ENCODE assay signal across 12 cellular contexts in genomic region chr11:48094643-48095339, GRCh38.
DNase-seq lines count a peak whose midpoint lies in the region; ATAC-seq, FAIRE-seq and TF ChIP-seq lines count a peak whose summit lies in the region.
"Had no signal": no experiment of that assay in that cellular context is flagged by ENCODE, and none has a peak within 500 bp of the region (broad histone marks: within the 10 kb centered on the region; RNA-seq: fewer than 3 reads in every experiment).

No MANE protein-coding gene starts in this region.

- peak overlapping the region; percentile 46 for H3K9ac ChIP-seq in HepG2 (ENCODE audit: insufficient read depth, low read depth, low read length)

- ATAC-seq in HepG2, result peak; percentile 31
- no peak for ATAC-seq in stimulated activated memory B cell treated with anti-CD40 and anti-IgM and Interleukin-4, amounts not matched to agents 10 μg/mL and 1 μg/mL and 100 μg/mL, for 72 hours
- ATAC-seq in left ventricle myocardium superior, result no peak
- no peak for ATAC-seq in GM21360 (IDR thresholded peaks at IDR 0.05; ENCODE audit: unreplicated experiment)

- 7% methylated on average over 9 of the region's 9 CpGs for WGBS in HepG2 (ENCODE audit: low lambda C conversion rate)

- peaks cover 77% of the 10 kb centered on the region for H3K4me1 Mint-ChIP-seq in activated T-helper 1 cell treated with anti-CD3 and anti-CD28 coated beads, Interleukin-12 subunit alpha, Interleukin-12 subunit beta, Interleukin-2, Interleukin-4 antibody, amounts not matched to agents 30 ng/mL and 10 ng/mL and 1 ng/mL, durations not matched to agents 14 hours and 24 hours and 36 hours (ENCODE audit: low read depth)
- H3K4me1 Mint-ChIP-seq in stimulated activated memory B cell treated with anti-CD40 and anti-IgM and Interleukin-4, amounts not matched to agents 10 μg/mL and 1 μg/mL and 100 μg/mL, for 72 hours, result peaks cover 70% of the 10 kb centered on the region

- no peaks in the 10 kb centered on the region for H3K27me3 Mint-ChIP-seq in activated T-helper 1 cell treated with anti-CD3 and anti-CD28 coated beads, Interleukin-12 subunit alpha, Interleukin-12 subunit beta, Interleukin-2, Interleukin-4 antibody, amounts not matched to agents 30 ng/mL and 10 ng/mL and 1 ng/mL, durations not matched to agents 14 hours and 24 hours and 36 hours (ENCODE audit: insufficient read depth)
- H3K27me3 Mint-ChIP-seq in stimulated activated memory B cell treated with anti-CD40 and anti-IgM and Interleukin-4, amounts not matched to agents 10 μg/mL and 1 μg/mL and 100 μg/mL, for 72 hours, result no peaks in the 10 kb centered on the region
- H3K27me3 Mint-ChIP-seq: dendritic cell treated with granulocyte-macrophage colony-stimulating factor and Interleukin-4, amounts not matched to agents 40 ng/mL and 50 ng/mL, for 4 days had no signal

- DNase-seq in G401 (ENCODE audit: low spot score) (peak; percentile 20), HepG2 (ENCODE audit: low spot score) (no peak), left ventricle myocardium superior (no peak), NCI-H510A treated with DMSO at 0.1 percent for 48 hours (lab: John Stamatoyannopoulos, UW) (no peak)
- no peak for DNase-seq in activated T-helper 1 cell treated with anti-CD3 and anti-CD28 coated beads, Interleukin-12 subunit alpha, Interleukin-12 subunit beta, Interleukin-2, Interleukin-4 antibody, amounts not matched to agents 30 ng/mL and 10 ng/mL and 1 ng/mL, durations not matched to agents 14 hours and 24 hours and 36 hours (ENCODE audit: low spot score)
- DNase-seq: activated CD8-positive, alpha-beta memory T cell treated with anti-CD3 and anti-CD28 coated beads, Interleukin-2, amount 50 U/mL, for 4 hours; NK-92 treated with Interleukin-12 subunit alpha and Interleukin-12 subunit beta, amount 100 ng/mL, for 24 hours; stimulated activated CD4-positive, alpha-beta T cell treated with anti-CD3 and anti-CD28 coated beads, Interleukin-15, amount 100 ng/mL, for 24 hours had no signal

- no peak for FAIRE-seq in HepG2 (lab: Jason Lieb, UNC)

- no peak for TF ChIP-seq RAD21 in HepG2 (CRISPR knock-in tag; IDR thresholded peaks at IDR 0.05)

- POLR2A ChIA-PET in HepG2 (lab: Yijun Ruan, JAX), result interaction anchor here (0.9 kb wide), 1 partner anchor 96 kb away, joined by 3 read pairs; no protein-coding TSS in a partner anchor

- in situ Hi-C loops in G401 (cut with HindIII; ENCODE audit: low sequenced_read_pairs), result no loop called here
- in situ Hi-C loops in HepG2 (cut with HindIII; ENCODE audit: extremely low pct_ligation_motif_present, low pct_unique_long_range_greater_than_20kb), result no loop called here

- H3K79me2 ChIP-seq in HepG2 (ENCODE audit: insufficient read depth, low read length), result no peaks in the 10 kb centered on the region

- H3K9me3 ChIP-seq in HepG2 (ENCODE audit: low read length), result no peaks in the 10 kb centered on the region

- no peaks in the 10 kb centered on the region for H4K20me1 ChIP-seq in HepG2 (ENCODE audit: insufficient read depth, low read length)

- TF ChIP-seq POLR2A in HepG2 (IDR thresholded peaks at IDR 0.05; ENCODE audit: insufficient read depth in 1 of 2, low read depth in 2 of 2, low read length in 2 of 2), result no peak

- BruUV-seq in HepG2 (replicated peaks; lab: Mats Ljungman, UMichigan), result no TSS peak

- CTCF ChIA-PET in HepG2 (lab: Yijun Ruan, JAX; ENCODE audit: low intra/inter-chr PET ratio, low total read pairs), result no interaction called here

- H3K4me3 ChIP-seq in HepG2 (replicated peaks in 1 of 3; ENCODE audit: insufficient read depth in 1 of 3, low read depth in 2 of 3, low read length in 3 of 3), result peak overlapping the region in 2 of 3 experiments; percentile 22 to 36; a peak in 4 of 6 replicates
- H3K4me3 ChIP-seq: SK-N-MC had no signal

- peak overlapping the region; percentile 49 for H3K27ac ChIP-seq in HepG2 (ENCODE audit: extremely low read length, insufficient read depth, low read length)
- H3K27ac ChIP-seq: SK-N-MC had no signal

- H3K4me1 ChIP-seq in HepG2 (ENCODE audit: insufficient read depth, low read length), result peaks cover 70% of the 10 kb centered on the region

- no peaks in the 10 kb centered on the region for H3K36me3 ChIP-seq in HepG2 (replicated peaks in 1 of 2; ENCODE audit: control insufficient read depth in 1 of 2, insufficient read depth in 2 of 2, low read length in 2 of 2)

- H2AFZ ChIP-seq in HepG2 (ENCODE audit: low read length), result no peak overlapping the region

- peaks cover 24% of the 10 kb centered on the region for H3K36me3 Mint-ChIP-seq in activated T-helper 1 cell treated with anti-CD3 and anti-CD28 coated beads, Interleukin-12 subunit alpha, Interleukin-12 subunit beta, Interleukin-2, Interleukin-4 antibody, amounts not matched to agents 30 ng/mL and 10 ng/mL and 1 ng/mL, durations not matched to agents 14 hours and 24 hours and 36 hours (ENCODE audit: low read depth)
- peaks cover 5% of the 10 kb centered on the region for H3K36me3 Mint-ChIP-seq in stimulated activated memory B cell treated with anti-CD40 and anti-IgM and Interleukin-4, amounts not matched to agents 10 μg/mL and 1 μg/mL and 100 μg/mL, for 72 hours

- H3K4me3 Mint-ChIP-seq in activated T-helper 1 cell treated with anti-CD3 and anti-CD28 coated beads, Interleukin-12 subunit alpha, Interleukin-12 subunit beta, Interleukin-2, Interleukin-4 antibody, amounts not matched to agents 30 ng/mL and 10 ng/mL and 1 ng/mL, durations not matched to agents 14 hours and 24 hours and 36 hours, result no peak overlapping the region
- no peak overlapping the region for H3K4me3 Mint-ChIP-seq in stimulated activated memory B cell treated with anti-CD40 and anti-IgM and Interleukin-4, amounts not matched to agents 10 μg/mL and 1 μg/mL and 100 μg/mL, for 72 hours
- H3K4me3 Mint-ChIP-seq: dendritic cell treated with granulocyte-macrophage colony-stimulating factor and Interleukin-4, amounts not matched to agents 40 ng/mL and 50 ng/mL, for 4 days had no signal

- H3K9me3 Mint-ChIP-seq in activated T-helper 1 cell treated with anti-CD3 and anti-CD28 coated beads, Interleukin-12 subunit alpha, Interleukin-12 subunit beta, Interleukin-2, Interleukin-4 antibody, amounts not matched to agents 30 ng/mL and 10 ng/mL and 1 ng/mL, durations not matched to agents 14 hours and 24 hours and 36 hours, result no peaks in the 10 kb centered on the region
- no peaks in the 10 kb centered on the region for H3K9me3 Mint-ChIP-seq in stimulated activated memory B cell treated with anti-CD40 and anti-IgM and Interleukin-4, amounts not matched to agents 10 μg/mL and 1 μg/mL and 100 μg/mL, for 72 hours
- H3K9me3 Mint-ChIP-seq: dendritic cell treated with granulocyte-macrophage colony-stimulating factor and Interleukin-4, amounts not matched to agents 40 ng/mL and 50 ng/mL, for 4 days had no signal

- H3K27me3 ChIP-seq in HepG2 (ENCODE audit: control insufficient read depth in 1 of 2, insufficient read depth in 2 of 2, low read length in 2 of 2), result no peaks in the 10 kb centered on the region

- peak overlapping the region; percentile 78 for H3K4me2 ChIP-seq in HepG2 (ENCODE audit: low read depth, low read length)

- TF ChIP-seq EP300 in HepG2 (IDR thresholded peaks at IDR 0.05; ENCODE audit: low read depth in 2 of 2, low read length in 2 of 2), result no peak
- no peak for TF ChIP-seq EP300 in HepG2 (CRISPR knock-in tag; IDR thresholded peaks at IDR 0.05; ENCODE audit: borderline replicate concordance)

- no peak for TF ChIP-seq CTCF in HepG2 (CRISPR knock-in tag; IDR thresholded peaks at IDR 0.05)

- intact Hi-C loops in activated T-helper 1 cell treated with anti-CD3 and anti-CD28 coated beads, Interleukin-12 subunit alpha, Interleukin-12 subunit beta, Interleukin-2, Interleukin-4 antibody, amounts not matched to agents 30 ng/mL and 10 ng/mL and 1 ng/mL, durations not matched to agents 14 hours and 24 hours and 36 hours (cut with micrococcal nuclease), result no loop called here
- intact Hi-C loops in HepG2 (cut with micrococcal nuclease; ENCODE audit: unreplicated experiment), result no loop called here
- intact Hi-C loops in left ventricle myocardium superior (cut with micrococcal nuclease), result no loop called here

- peak overlapping the region; percentile 72 for H3K27ac Mint-ChIP-seq in activated T-helper 1 cell treated with anti-CD3 and anti-CD28 coated beads, Interleukin-12 subunit alpha, Interleukin-12 subunit beta, Interleukin-2, Interleukin-4 antibody, amounts not matched to agents 30 ng/mL and 10 ng/mL and 1 ng/mL, durations not matched to agents 14 hours and 24 hours and 36 hours
- peak overlapping the region; percentile 50 for H3K27ac Mint-ChIP-seq in stimulated activated memory B cell treated with anti-CD40 and anti-IgM and Interleukin-4, amounts not matched to agents 10 μg/mL and 1 μg/mL and 100 μg/mL, for 72 hours
- H3K27ac Mint-ChIP-seq: dendritic cell treated with granulocyte-macrophage colony-stimulating factor and Interleukin-4, amounts not matched to agents 40 ng/mL and 50 ng/mL, for 4 days had no signal

TF ChIP-seq in HepG2, 621 proteins besides CTCF, POLR2A, EP300 and RAD21:
- TF ChIP-seq ZNF12 (CRISPR knock-in tag; IDR thresholded peaks at IDR 0.05) (peak; percentile 69; the same call in 1 of the 2 replicates), NPAS2 (CRISPR knock-in tag; IDR thresholded peaks at IDR 0.05; ENCODE audit: borderline replicate concordance) (no peak)
- TF ChIP-seq, protein P1, sequence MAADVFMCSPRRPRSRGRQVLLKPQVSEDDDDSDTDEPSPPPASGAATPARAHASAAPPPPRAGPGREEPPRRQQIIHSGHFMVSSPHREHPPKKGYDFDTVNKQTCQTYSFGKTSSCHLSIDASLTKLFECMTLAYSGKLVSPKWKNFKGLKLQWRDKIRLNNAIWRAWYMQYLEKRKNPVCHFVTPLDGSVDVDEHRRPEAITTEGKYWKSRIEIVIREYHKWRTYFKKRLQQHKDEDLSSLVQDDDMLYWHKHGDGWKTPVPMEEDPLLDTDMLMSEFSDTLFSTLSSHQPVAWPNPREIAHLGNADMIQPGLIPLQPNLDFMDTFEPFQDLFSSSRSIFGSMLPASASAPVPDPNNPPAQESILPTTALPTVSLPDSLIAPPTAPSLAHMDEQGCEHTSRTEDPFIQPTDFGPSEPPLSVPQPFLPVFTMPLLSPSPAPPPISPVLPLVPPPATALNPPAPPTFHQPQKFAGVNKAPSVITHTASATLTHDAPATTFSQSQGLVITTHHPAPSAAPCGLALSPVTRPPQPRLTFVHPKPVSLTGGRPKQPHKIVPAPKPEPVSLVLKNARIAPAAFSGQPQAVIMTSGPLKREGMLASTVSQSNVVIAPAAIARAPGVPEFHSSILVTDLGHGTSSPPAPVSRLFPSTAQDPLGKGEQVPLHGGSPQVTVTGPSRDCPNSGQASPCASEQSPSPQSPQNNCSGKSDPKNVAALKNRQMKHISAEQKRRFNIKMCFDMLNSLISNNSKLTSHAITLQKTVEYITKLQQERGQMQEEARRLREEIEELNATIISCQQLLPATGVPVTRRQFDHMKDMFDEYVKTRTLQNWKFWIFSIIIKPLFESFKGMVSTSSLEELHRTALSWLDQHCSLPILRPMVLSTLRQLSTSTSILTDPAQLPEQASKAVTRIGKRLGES (CRISPR knock-in tag; IDR thresholded peaks at IDR 0.05; ENCODE audit: borderline replicate concordance), result no peak
TF ChIP-seq in HepG2: peak in this region for 1.
